Comparison of ENCODE assay signal across 25 cellular contexts in the genomic region with DNA sequence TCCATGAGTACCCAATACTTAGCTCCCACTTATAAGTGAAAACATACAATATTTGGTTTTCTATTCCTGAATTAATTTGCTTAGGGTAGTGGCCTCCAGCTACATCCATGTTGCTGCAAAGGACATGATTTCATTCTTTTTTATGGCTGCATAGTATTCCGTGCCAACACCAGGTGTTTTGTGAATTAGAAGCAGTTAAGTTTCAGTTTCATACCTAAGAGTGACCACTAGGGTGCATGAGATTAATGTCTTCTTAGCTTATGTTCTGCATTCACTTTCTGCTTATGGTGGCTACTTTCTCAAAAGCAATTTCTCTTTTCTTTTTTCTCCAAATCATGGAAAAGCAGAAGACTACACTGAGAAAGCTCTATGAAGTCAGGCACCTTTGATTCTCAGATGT.
DNase-seq lines count a peak whose midpoint lies in the region; ATAC-seq and TF ChIP-seq lines count a peak whose summit lies in the region.
"Had no signal": no experiment of that assay in that cellular context is flagged by ENCODE, and none has a peak within 500 bp of the region (broad histone marks: within the 10 kb centered on the region; RNA-seq: fewer than 3 reads in every experiment).

No MANE protein-coding gene starts in this region.

- H3K36me3 ChIP-seq in DOHH2 (ENCODE audit: control insufficient read depth, low read length) (no peaks in the 10 kb centered on the region), PC-9 (ENCODE audit: low read depth) (no peaks in the 10 kb centered on the region), vagina (no peaks in the 10 kb centered on the region)
- H3K36me3 ChIP-seq: neutrophil, sigmoid colon had no signal

- H3K4me2 ChIP-seq in DOHH2 (ENCODE audit: low read length) (no peak overlapping the region), PC-9 (no peak overlapping the region)

- peak; percentile 23 for TF ChIP-seq CTCF in DOHH2 (IDR thresholded peaks at IDR 0.05; ENCODE audit: low read depth, low read length, poor library complexity, severe bottlenecking)
- TF ChIP-seq CTCF in PC-9 (conservative IDR thresholded peaks at IDR 0.05): peak; percentile 65
- peak; percentile 15 for TF ChIP-seq CTCF in foreskin keratinocyte (conservative IDR thresholded peaks at IDR 0.05)
- no peak for TF ChIP-seq CTCF in vagina (IDR thresholded peaks at IDR 0.05)

- TF ChIP-seq POLR2A in vagina (IDR thresholded peaks at IDR 0.05): no peak

- POLR2A ChIA-PET in PC-9 (lab: Charles Lee; ENCODE audit: unreplicated experiment): no interaction called here

- intact Hi-C loops in PC-9 (cut with micrococcal nuclease; ENCODE audit: unreplicated experiment) (loop anchor here (5.0 kb wide), 1 partner anchor 45 kb away; no protein-coding TSS in a partner anchor), vagina (cut with DNase I) (no loop called here)

- H2AFZ ChIP-seq in PC-9: no peak overlapping the region

- H3K4me1 ChIP-seq in DOHH2 (ENCODE audit: control insufficient read depth, low read length): no peaks in the 10 kb centered on the region
- no peaks in the 10 kb centered on the region for H3K4me1 ChIP-seq in PC-9 (replicated peaks; ENCODE audit: insufficient read depth)
- H3K4me1 ChIP-seq in foreskin keratinocyte: no peaks in the 10 kb centered on the region
- no peaks in the 10 kb centered on the region for H3K4me1 ChIP-seq in vagina
- H3K4me1 ChIP-seq: sigmoid colon, testis had no signal

- H3F3A ChIP-seq in DOHH2 (ENCODE audit: control insufficient read depth, insufficient read depth) (no peaks in the 10 kb centered on the region), PC-9 (ENCODE audit: insufficient read depth, low read depth) (no peaks in the 10 kb centered on the region)

- H3K27me3 ChIP-seq in DOHH2 (ENCODE audit: control insufficient read depth, low read length): no peaks in the 10 kb centered on the region
- peaks cover 50% of the 10 kb centered on the region for H3K27me3 ChIP-seq in PC-9 (ENCODE audit: insufficient read depth, low read depth)
- no peaks in the 10 kb centered on the region for H3K27me3 ChIP-seq in foreskin keratinocyte
- no peaks in the 10 kb centered on the region for H3K27me3 ChIP-seq in vagina
- H3K27me3 ChIP-seq: dorsolateral prefrontal cortex, neutrophil, sigmoid colon, testis had no signal

- DNase-seq in HT1080 (ENCODE audit: low read depth) (peak; percentile 1), PC-9 (no peak), foreskin keratinocyte (no peak), vagina (ENCODE audit: extremely low spot score in 2 of 2) (no peak), NCI-H2227 treated with DMSO at 0.1 percent for 48 hours (lab: John Stamatoyannopoulos, UW) (no peak), NCI-H187 treated with DMSO at 0.1 percent for 48 hours (lab: John Stamatoyannopoulos, UW) (no peak)
- DNase-seq: activated CD4-positive, alpha-beta T cell treated with anti-CD3 and anti-CD28 coated beads, Interleukin-2, amount 50 U/mL, for 1 hour; activated naive CD4-positive, alpha-beta T cell; activated T-cell treated with anti-CD3 and anti-CD28 coated beads, Interleukin-2, amount 50 U/mL, for 72 hours; CD4-positive, alpha-beta T cell; cerebellar nuclear complex; dorsolateral prefrontal cortex; hypothalamus; KG1; mesenchymal stem cell; NCI-H2171 treated with DMSO at 0.1 percent for 48 hours; NCI-H524 treated with DMSO at 0.1 percent for 48 hours; sigmoid colon; stimulated activated naive CD4-positive, alpha-beta T cell; testis had no signal

- ATAC-seq in foreskin keratinocyte: no peak
- ATAC-seq in HG03159 (IDR thresholded peaks at IDR 0.05; ENCODE audit: unreplicated experiment): no peak
- ATAC-seq: activated T-cell treated with anti-CD3 and anti-CD28 coated beads, Interleukin-2, amount 50 U/mL, for 72 hours; left lobe of liver; WTC11 had no signal

- H3K79me2 ChIP-seq in DOHH2 (ENCODE audit: control insufficient read depth, low read length): no peaks in the 10 kb centered on the region
- H3K79me2 ChIP-seq in PC-9 (ENCODE audit: low read depth): no peaks in the 10 kb centered on the region

- H4K20me1 ChIP-seq in DOHH2 (ENCODE audit: control insufficient read depth, insufficient read depth, low read depth, low read length) (no peaks in the 10 kb centered on the region), PC-9 (ENCODE audit: insufficient read depth) (no peaks in the 10 kb centered on the region)

- H3K9me2 ChIP-seq in DOHH2 (replicated peaks; ENCODE audit: control insufficient read depth, low read length) (no peaks in the 10 kb centered on the region), PC-9 (ENCODE audit: insufficient read depth) (no peaks in the 10 kb centered on the region)

- CTCF ChIA-PET in PC-9 (lab: Charles Lee): no interaction called here

- H3K4me3 ChIP-seq in DOHH2 (ENCODE audit: low read length) (no peak overlapping the region), PC-9 (no peak overlapping the region), vagina (no peak overlapping the region)
- H3K4me3 ChIP-seq: dorsolateral prefrontal cortex, sigmoid colon, testis had no signal

- BruUV-seq in PC-9 (replicated peaks; lab: Mats Ljungman, UMichigan): no TSS peak

- H3K27ac ChIP-seq in DOHH2 (ENCODE audit: low read depth, low read length): no peak overlapping the region
- no peak overlapping the region for H3K27ac ChIP-seq in PC-9
- H3K27ac ChIP-seq in foreskin keratinocyte: no peak overlapping the region
- H3K27ac ChIP-seq in vagina: no peak overlapping the region
- H3K27ac ChIP-seq: dorsolateral prefrontal cortex, neutrophil, sigmoid colon, testis had no signal

- H3K9me3 ChIP-seq in DOHH2 (ENCODE audit: control insufficient read depth, insufficient read depth, low read length): 0 out of 2 replicates have a peak, but pooled peaks cover 4% of the 10 kb centered on the region
- no peaks in the 10 kb centered on the region for H3K9me3 ChIP-seq in PC-9 (ENCODE audit: insufficient read depth, low read depth)
- H3K9me3 ChIP-seq in vagina: no peaks in the 10 kb centered on the region
- H3K9me3 ChIP-seq: neutrophil, sigmoid colon, testis had no signal

Comparison
In these comparisons a context has a peak if more than half of its experiments do, and no peak if none do; other contexts are left out.
1. CTCF ChIP-seq: peak in DOHH2 (single experiment), PC-9 (single experiment) and foreskin keratinocyte (single experiment); none in vagina (0 of 3).